In genomic region chrX:31702208-31702607, GRCh38 we compare ENCODE assay signal across 31 cellular contexts.
"Had no signal": no experiment of that assay in that cellular context is flagged by ENCODE, and none has a peak within 500 bp of the region (broad histone marks: within the 10 kb centered on the region; RNA-seq: fewer than 3 reads in every experiment).

No MANE protein-coding gene starts in this region.

- FAIRE-seq: islet of Langerhans had no signal

- H3K27ac ChIP-seq: breast epithelium, neutrophil, ovary, prostate gland, sigmoid colon, stomach, thyroid gland, upper lobe of left lung, vagina had no signal

- H3K9me3 ChIP-seq: breast epithelium, neutrophil, ovary, prostate gland, sigmoid colon, stomach, thyroid gland, upper lobe of left lung, vagina had no signal

- ATAC-seq: esophagus mucosa; left cardiac atrium; left ventricle myocardium superior; stimulated activated naive B cell treated with anti-CD40 and anti-IgM and Interleukin-4, amounts not matched to agents 10 μg/mL and 1 μg/mL and 100 μg/mL, for 72 hours had no signal

- DNase-seq: activated CD4-positive, alpha-beta memory T cell treated with anti-CD3 and anti-CD28 coated beads, Interleukin-2, amount 10 ng/mL, durations not matched to agents 7 days and 5 days; activated CD4-positive, alpha-beta T cell treated with anti-CD3 and anti-CD28 coated beads for 1 hour; activated CD4-positive, alpha-beta T cell treated with anti-CD3 and anti-CD28 coated beads, Interleukin-2, amount 10 ng/mL, durations not matched to agents 7 days and 5 days; activated CD8-positive, alpha-beta memory T cell treated with anti-CD3 and anti-CD28 coated beads, Interleukin-2, amount 50 U/mL, for 48 hours; activated gamma-delta T cell; activated naive CD4-positive, alpha-beta T cell treated with anti-CD3 and anti-CD28 coated beads, Interleukin-2, amount 50 U/mL, for 16 hours; activated T-cell treated with anti-CD3 and anti-CD28 coated beads, Interleukin-2, amount 50 U/mL, for 24 hours; amygdala; central memory CD4-positive, alpha-beta T cell; endodermal cell; foreskin melanocyte; left cardiac atrium; left ventricle myocardium superior; naive B cell; nephron progenitor cell; ovary; retina; sigmoid colon; stimulated activated CD4-positive, alpha-beta T cell treated with anti-CD3 and anti-CD28 coated beads, Interleukin-2, amount 100 ng/mL, for 24 hours; stimulated activated naive B cell treated with anti-CD40 and anti-IgM and Interleukin-4, amounts not matched to agents 10 μg/mL and 1 μg/mL and 100 μg/mL, for 72 hours; stomach; T1000; thyroid gland; upper lobe of left lung had no signal

- H3K4me3 ChIP-seq: breast epithelium, ovary, prostate gland, sigmoid colon, smooth muscle cell, stomach, thyroid gland, upper lobe of left lung, vagina had no signal

- H3K4me1 ChIP-seq: breast epithelium, prostate gland, sigmoid colon, stomach, thyroid gland, upper lobe of left lung, vagina had no signal

- H3K36me3 ChIP-seq: breast epithelium, neutrophil, ovary, prostate gland, sigmoid colon, stomach, thyroid gland, upper lobe of left lung, vagina had no signal
